16 cellular contexts compared by ENCODE assay signal in genomic region chr7:47712416-47712815, GRCh38.
A peak's percentile ranks its signal among the peaks of the same experiment; 100 is the strongest.
DNase-seq lines count a peak whose midpoint lies in the region; ATAC-seq and TF ChIP-seq lines count a peak whose summit lies in the region.
"Had no signal": no experiment of that assay in that cellular context is flagged by ENCODE, and none has a peak within 500 bp of the region (broad histone marks: within the 10 kb centered on the region; RNA-seq: fewer than 3 reads in every experiment).

No MANE protein-coding gene starts in this region.

- H3K4me3 ChIP-seq in OCI-LY1 (ENCODE audit: low read depth, low read length, poor library complexity, severe bottlenecking) (no peak overlapping the region), SU-DHL-6 (ENCODE audit: insufficient read depth, low read length, poor library complexity, severe bottlenecking) (no peak overlapping the region)
- H3K4me3 ChIP-seq: BLaER1 treated with 17β-estradiol and CSF1 and Interleukin-3, amounts not matched to agents 10 nM and 100 nM; GM23248; HAP-1 had no signal

- H3K27me3 ChIP-seq in OCI-LY1 (ENCODE audit: insufficient read depth, low read length) (no peaks in the 10 kb centered on the region), SU-DHL-6 (ENCODE audit: low read length) (no peaks in the 10 kb centered on the region)
- H3K27me3 ChIP-seq: BLaER1 treated with 17β-estradiol and CSF1 and Interleukin-3, amounts not matched to agents 10 nM and 100 nM had no signal

- no peak overlapping the region for H3K27ac Mint-ChIP-seq in osteocyte (ENCODE audit: unreplicated experiment)
- H3K27ac Mint-ChIP-seq: B cell; CD8-positive, alpha-beta T cell had no signal

- ATAC-seq in HG03460 (IDR thresholded peaks at IDR 0.05; ENCODE audit: unreplicated experiment): no peak
- ATAC-seq: CD8-positive, alpha-beta T cell had no signal

- peaks cover 85% of the 10 kb centered on the region for H3K4me1 ChIP-seq in OCI-LY1 (ENCODE audit: insufficient read depth, low read length, severe bottlenecking)

- peak; percentile 59 for DNase-seq in osteocyte (ENCODE audit: extremely low spot score, unreplicated experiment)
- no peak for DNase-seq in NCI-H510A (lab: John Stamatoyannopoulos, UW)
- no peak for DNase-seq in SKM-1 treated with dmso at 0.1 percent for 144 hours (lab: John Stamatoyannopoulos, UW; ENCODE audit: unreplicated experiment)
- DNase-seq in activated CD4-positive, alpha-beta T cell treated with anti-CD3 and anti-CD28 coated beads for 48 hours: no peak
- DNase-seq: Calu3; CD8-positive, alpha-beta T cell; DMS79 treated with DMSO at 0.1 percent for 48 hours; EL; GM23248 had no signal

- H3K4me2 ChIP-seq in OCI-LY1 (ENCODE audit: low read length) (no peak overlapping the region), SU-DHL-6 (ENCODE audit: low read depth, low read length, poor library complexity, severe bottlenecking) (peak overlapping the region; percentile 80)
- H3K4me2 ChIP-seq: BLaER1 treated with 17β-estradiol and CSF1 and Interleukin-3, amounts not matched to agents 10 nM and 100 nM had no signal

- peaks cover 21% of the 10 kb centered on the region for H3F3A ChIP-seq in OCI-LY1 (ENCODE audit: insufficient read depth, low read length)
- H3F3A ChIP-seq in SU-DHL-6 (ENCODE audit: insufficient read depth): peaks cover 53% of the 10 kb centered on the region

- H3K36me3 Mint-ChIP-seq in osteocyte (ENCODE audit: unreplicated experiment): no peaks in the 10 kb centered on the region
- H3K36me3 Mint-ChIP-seq: CD8-positive, alpha-beta T cell had no signal

- H3K4me1 Mint-ChIP-seq in osteocyte (ENCODE audit: unreplicated experiment): peaks cover 1% of the 10 kb centered on the region

- H3K9me2 ChIP-seq in OCI-LY1 (ENCODE audit: low read depth, low read length) (no peaks in the 10 kb centered on the region), SU-DHL-6 (replicated peaks; ENCODE audit: insufficient read depth, low read length) (no peaks in the 10 kb centered on the region)

- no peaks in the 10 kb centered on the region for H3K79me2 ChIP-seq in OCI-LY1 (ENCODE audit: insufficient read depth, low read length)
- no peaks in the 10 kb centered on the region for H3K79me2 ChIP-seq in SU-DHL-6 (ENCODE audit: insufficient read depth, low read length)

- no peak overlapping the region for H3K4me3 Mint-ChIP-seq in osteocyte (ENCODE audit: unreplicated experiment)
- H3K4me3 Mint-ChIP-seq: B cell; CD8-positive, alpha-beta T cell had no signal

- H3K36me3 ChIP-seq in OCI-LY1 (ENCODE audit: insufficient read depth, low read length): no peaks in the 10 kb centered on the region
- no peaks in the 10 kb centered on the region for H3K36me3 ChIP-seq in SU-DHL-6 (ENCODE audit: low read length)
- H3K36me3 ChIP-seq: BLaER1 treated with 17β-estradiol and CSF1 and Interleukin-3, amounts not matched to agents 10 nM and 100 nM; HAP-1 had no signal

- no peak overlapping the region; the same call in 1 of the 2 replicates for H3K9ac ChIP-seq in OCI-LY1 (ENCODE audit: low read length)
- peak overlapping the region; percentile 52 for H3K9ac ChIP-seq in SU-DHL-6 (ENCODE audit: low read length)
- H3K9ac ChIP-seq: BLaER1 treated with 17β-estradiol and CSF1 and Interleukin-3, amounts not matched to agents 10 nM and 100 nM; GM23248 had no signal

- H3K9me3 ChIP-seq in OCI-LY1 (ENCODE audit: low read length): no peaks in the 10 kb centered on the region
- H3K9me3 ChIP-seq in SU-DHL-6 (ENCODE audit: insufficient read depth, low read length): no peaks in the 10 kb centered on the region
- H3K9me3 ChIP-seq: BLaER1 treated with 17β-estradiol and CSF1 and Interleukin-3, amounts not matched to agents 10 nM and 100 nM; HAP-1 had no signal

- no peaks in the 10 kb centered on the region for H4K20me1 ChIP-seq in OCI-LY1 (ENCODE audit: insufficient read depth, low read length)
- H4K20me1 ChIP-seq in SU-DHL-6 (ENCODE audit: low read depth, low read length): no peaks in the 10 kb centered on the region
- H4K20me1 ChIP-seq: BLaER1 treated with 17β-estradiol and CSF1 and Interleukin-3, amounts not matched to agents 10 nM and 100 nM had no signal

- no peak overlapping the region for H2AFZ ChIP-seq in OCI-LY1 (ENCODE audit: low read length)
- peak overlapping the region; percentile 43 for H2AFZ ChIP-seq in SU-DHL-6 (ENCODE audit: low read depth, low read length, severe bottlenecking)
- H2AFZ ChIP-seq: GM23248 had no signal

- TF ChIP-seq CTCF in OCI-LY1 (IDR thresholded peaks at IDR 0.05; ENCODE audit: low read length): no peak
- TF ChIP-seq CTCF in SU-DHL-6 (IDR thresholded peaks at IDR 0.05; ENCODE audit: insufficient read depth, low read length, poor library complexity, severe bottlenecking): no peak
- no peak for TF ChIP-seq CTCF in osteocyte (IDR thresholded peaks at IDR 0.05)

- peak overlapping the region; percentile 99 for H3K27ac ChIP-seq in OCI-LY1 (ENCODE audit: low read depth, low read length, poor library complexity, severe bottlenecking)
- H3K27ac ChIP-seq in SU-DHL-6 (ENCODE audit: low read depth, low read length): peak overlapping the region; percentile 97
- H3K27ac ChIP-seq: BLaER1 treated with 17β-estradiol and CSF1 and Interleukin-3, amounts not matched to agents 10 nM and 100 nM; GM23248; HL-60 had no signal

- H3K9me3 Mint-ChIP-seq in osteocyte (ENCODE audit: unreplicated experiment): no peaks in the 10 kb centered on the region
- H3K9me3 Mint-ChIP-seq: CD8-positive, alpha-beta T cell had no signal

- H3K27me3 Mint-ChIP-seq in osteocyte (ENCODE audit: unreplicated experiment): no peaks in the 10 kb centered on the region
- H3K27me3 Mint-ChIP-seq: B cell had no signal
